In genomic region chr3:124504332-124505059, GRCh38 we compare ENCODE assay signal across 15 cellular contexts.
DNase-seq lines count a peak whose midpoint lies in the region; ATAC-seq, FAIRE-seq and TF ChIP-seq lines count a peak whose summit lies in the region.
"Had no signal": no experiment of that assay in that cellular context is flagged by ENCODE, and none has a peak within 500 bp of the region (broad histone marks: within the 10 kb centered on the region; RNA-seq: fewer than 3 reads in every experiment).

No MANE protein-coding gene starts in this region.

- H3K79me2 ChIP-seq in endothelial cell of umbilical vein (ENCODE audit: control insufficient read depth, insufficient read depth, low read length), result no peaks in the 10 kb centered on the region

- BruUV-seq in endothelial cell of umbilical vein (replicated peaks; lab: Mats Ljungman, UMichigan), result no TSS peak

- H3K27ac ChIP-seq in endothelial cell of umbilical vein (ENCODE audit: insufficient read depth, low read depth, low read length) (no peak overlapping the region), pancreas (no peak overlapping the region)
- H3K27ac ChIP-seq: uterus had no signal

- POLR2A ChIA-PET in endothelial cell of umbilical vein (lab: Charles Lee), result no interaction called here

- TF ChIP-seq POLR2A in endothelial cell of umbilical vein (IDR thresholded peaks at IDR 0.05; ENCODE audit: low read depth, low read length), result no peak

- ATAC-seq in pancreas (peak; percentile 43 to 76 (median 73)), HG02798 (IDR thresholded peaks at IDR 0.05; ENCODE audit: poor library complexity, unreplicated experiment) (no peak), HG03571 (IDR thresholded peaks at IDR 0.05; ENCODE audit: unreplicated experiment) (no peak)
- ATAC-seq: activated naive CD4-positive, alpha-beta T cell treated with anti-CD3 and anti-CD28 coated beads, Interleukin-2, amount 50 U/mL, for 72 hours; HCT116 had no signal

- no peak overlapping the region for H3K4me2 ChIP-seq in endothelial cell of umbilical vein (ENCODE audit: insufficient read depth, low read length)

- TF ChIP-seq CTCF in endothelial cell of umbilical vein (IDR thresholded peaks at IDR 0.05; ENCODE audit: extremely low read depth in 1 of 2, insufficient read depth in 1 of 2, low read depth in 1 of 2, low read length in 2 of 2) (no peak), pancreas (IDR thresholded peaks at IDR 0.05) (no peak)

- FAIRE-seq in endothelial cell of umbilical vein (lab: Jason Lieb, UNC) (no peak), pancreas (lab: Jason Lieb, UNC) (no peak)
- FAIRE-seq: endometrium had no signal

- no peaks in the 10 kb centered on the region for H3K9me1 ChIP-seq in endothelial cell of umbilical vein (replicated peaks; ENCODE audit: control insufficient read depth, extremely low read depth, insufficient read depth, low read length)

- H3K9ac ChIP-seq in endothelial cell of umbilical vein (replicated peaks; ENCODE audit: extremely low read depth, insufficient read depth, low read length), result no peak overlapping the region

- intact Hi-C loops in endothelial cell of umbilical vein (cut with micrococcal nuclease), result no loop called here
- intact Hi-C loops in pancreas (cut with DNase I), result no loop called here

- H3K4me3 ChIP-seq in endothelial cell of umbilical vein (replicated peaks in 1 of 3; ENCODE audit: insufficient read depth in 1 of 3, low read depth in 1 of 3, low read length in 3 of 3) (no peak overlapping the region), pancreas (no peak overlapping the region)
- H3K4me3 ChIP-seq: uterus had no signal

- H3K4me1 ChIP-seq in endothelial cell of umbilical vein (ENCODE audit: control insufficient read depth, extremely low read depth, insufficient read depth, low read length) (no peaks in the 10 kb centered on the region), pancreas (peaks cover 0 to 6% (median 4%) of the 10 kb centered on the region in 3 donors)
- H3K4me1 ChIP-seq: uterus had no signal

- peak; percentile 30 for DNase-seq in Daoy (ENCODE audit: low read depth)
- peak; percentile 44 for DNase-seq in NCI-H226
- peak; percentile 21 for DNase-seq in endothelial cell of umbilical vein (ENCODE audit: low read depth, low spot score)
- peak in 3 of 6 donors; percentile 21 to 58 (median 27) for DNase-seq in pancreas
- DNase-seq in activated CD8-positive, alpha-beta memory T cell treated with anti-CD3 and anti-CD28 coated beads for 24 hours, result no peak
- no peak for DNase-seq in stimulated activated CD4-positive, alpha-beta T cell treated with anti-CD3 and anti-CD28 coated beads, Interleukin-2, amount 100 ng/mL, for 24 hours
- DNase-seq: activated CD4-positive, alpha-beta T cell treated with anti-CD3 and anti-CD28 coated beads, Interleukin-2, amount 50 U/mL, for 48 hours; GDM1; NCI-H187 had no signal

- H3K36me3 ChIP-seq in endothelial cell of umbilical vein (ENCODE audit: control insufficient read depth in 2 of 2, extremely low read depth in 1 of 2, insufficient read depth in 2 of 2, low read length in 2 of 2), result no peaks in the 10 kb centered on the region
- H3K36me3 ChIP-seq in pancreas, result no peaks in the 10 kb centered on the region
- H3K36me3 ChIP-seq: uterus had no signal

- CTCF ChIA-PET in endothelial cell of umbilical vein (lab: Charles Lee), result interaction anchor here (1.1 to 1.2 kb wide), 3 partner anchors 10 to 18 kb away, joined by 3 read pairs; no protein-coding TSS in a partner anchor

- H3K9me3 ChIP-seq in endothelial cell of umbilical vein (replicated peaks; ENCODE audit: control insufficient read depth, insufficient read depth, low read length) (no peaks in the 10 kb centered on the region), pancreas (no peaks in the 10 kb centered on the region)
- H3K9me3 ChIP-seq: uterus had no signal

- H3K27me3 ChIP-seq in endothelial cell of umbilical vein (ENCODE audit: control insufficient read depth in 2 of 2, insufficient read depth in 2 of 2, low read length in 2 of 2) (no peaks in the 10 kb centered on the region), pancreas (no peaks in the 10 kb centered on the region)
- H3K27me3 ChIP-seq: uterus had no signal

- H2AFZ ChIP-seq in endothelial cell of umbilical vein (ENCODE audit: low read depth, low read length), result no peak overlapping the region

- no peaks in the 10 kb centered on the region for H4K20me1 ChIP-seq in endothelial cell of umbilical vein (replicated peaks; ENCODE audit: control insufficient read depth, extremely low read depth, insufficient read depth, low read length)

- dilution Hi-C loops in endothelial cell of umbilical vein (cut with MboI; ENCODE audit: extremely low pct_ligation_motif_present, low sequenced_read_pairs), result no loop called here

- 25 to 27% methylated on average over 1 of the region's 1 CpG for WGBS in pancreas, 2 donors

TF ChIP-seq in endothelial cell of umbilical vein, 7 proteins besides CTCF, POLR2A, EP300 and RAD21:
- TF ChIP-seq GATA2 (IDR thresholded peaks at IDR 0.05; ENCODE audit: insufficient read depth, insufficient read length, low read depth, low read length) (no peak), POLR2AphosphoS5 (IDR thresholded peaks at IDR 0.05; ENCODE audit: insufficient read depth, low read depth, low read length) (no peak), JUN (IDR thresholded peaks at IDR 0.05; ENCODE audit: borderline replicate concordance, insufficient read depth, insufficient read length, low read depth) (no peak), MYC (IDR thresholded peaks at IDR 0.05; ENCODE audit: low read depth, low read length) (no peak), MAX (IDR thresholded peaks at IDR 0.05; ENCODE audit: insufficient read depth, insufficient read length) (no peak), FOS (IDR thresholded peaks at IDR 0.05; ENCODE audit: borderline replicate concordance, insufficient read depth, low read length) (no peak), EZH2 (IDR thresholded peaks at IDR 0.05; ENCODE audit: borderline replicate concordance, low read depth, low read length, severe bottlenecking) (no peak)

Comparison
In these comparisons a context has a peak if more than half of its experiments do, and no peak if none do; other contexts are left out.
1. DNase-seq: peak in Daoy (single experiment), NCI-H226 (single experiment) and endothelial cell of umbilical vein (single experiment); none in activated CD8-positive, alpha-beta memory T cell treated with anti-CD3 and anti-CD28 coated beads for 24 hours (single experiment) and stimulated activated CD4-positive, alpha-beta T cell treated with anti-CD3 and anti-CD28 coated beads, Interleukin-2, amount 100 ng/mL, for 24 hours (0 of 2).
2. ATAC-seq: peak in pancreas (4 of 4); none in HG02798 (single experiment) and HG03571 (single experiment).